Comparison of ENCODE assay signal across 8 cellular contexts in genomic region chr3:112464264-112464663, GRCh38. TPM values are rescaled to one million over a fixed set of nuclear protein-coding genes. Genes with fewer than 3 reads are reported as not detected.
A peak's percentile ranks its signal among the peaks of the same experiment; 100 is the strongest.
DNase-seq lines count a peak whose midpoint lies in the region; ATAC-seq, FAIRE-seq and TF ChIP-seq lines count a peak whose summit lies in the region.

No MANE protein-coding gene starts in this region.

- H3K4me2 ChIP-seq in neuronal stem cell (ENCODE audit: insufficient read depth, low read length, poor library complexity, severe bottlenecking), result no peak overlapping the region

- no peak overlapping the region for H2BK5ac ChIP-seq in neuronal stem cell (ENCODE audit: low read length)

- no peak overlapping the region for H3K14ac ChIP-seq in neuronal stem cell (ENCODE audit: low read length)

- H3K23ac ChIP-seq in neuronal stem cell (ENCODE audit: low read depth, low read length, poor library complexity), result no peak overlapping the region

- H3K79me1 ChIP-seq in neuronal stem cell (ENCODE audit: low read depth, low read length), result no peaks in the 10 kb centered on the region

- no peaks in the 10 kb centered on the region for H3K4me1 ChIP-seq in neuronal stem cell (ENCODE audit: control insufficient read depth in 2 of 2, insufficient read depth in 1 of 2, low read depth in 1 of 2, low read length in 2 of 2)

- no peak overlapping the region for H2AFZ ChIP-seq in neuronal stem cell (ENCODE audit: low read length)

- H3K9ac ChIP-seq in neuronal stem cell (ENCODE audit: low read depth, low read length, poor library complexity), result no peak overlapping the region

- H3K27me3 Mint-ChIP-seq in osteocyte (ENCODE audit: unreplicated experiment), result peaks cover 19% of the 10 kb centered on the region

- H3K36me3 ChIP-seq in neuronal stem cell (replicated peaks in 1 of 2; ENCODE audit: control insufficient read depth in 2 of 2, insufficient read depth in 2 of 2, low read length in 2 of 2), result no peaks in the 10 kb centered on the region

- H2BK15ac ChIP-seq in neuronal stem cell (ENCODE audit: low read length), result no peak overlapping the region

- H2BK120ac ChIP-seq in neuronal stem cell (ENCODE audit: low read depth, low read length), result no peak overlapping the region

- H3K36me3 Mint-ChIP-seq in osteocyte (ENCODE audit: unreplicated experiment), result no peaks in the 10 kb centered on the region

- no peak overlapping the region for H3K4ac ChIP-seq in neuronal stem cell (ENCODE audit: low read length)

- no peak overlapping the region for H4K91ac ChIP-seq in neuronal stem cell (ENCODE audit: low read depth, low read length, poor library complexity)

- FAIRE-seq in GM12891 (lab: Jason Lieb, UNC), result peak; percentile 83

- TF ChIP-seq CTCF in osteocyte (IDR thresholded peaks at IDR 0.05), result no peak

- no peak overlapping the region for H2AK5ac ChIP-seq in neuronal stem cell (ENCODE audit: low read depth, low read length)

- no CpG with 5 or more reads among the region's 2 CpGs for WGBS in neuronal stem cell (ENCODE audit: extremely low coverage in 2 of 2, insufficient read length in 2 of 2, insufficient replicate concordance in 1 of 2), 2 donors

- H3K4me1 Mint-ChIP-seq in osteocyte (ENCODE audit: unreplicated experiment), result no peaks in the 10 kb centered on the region

- H3K9me3 Mint-ChIP-seq in osteocyte (ENCODE audit: unreplicated experiment), result no peaks in the 10 kb centered on the region

- H4K8ac ChIP-seq in neuronal stem cell (ENCODE audit: low read depth, low read length), result no peak overlapping the region

- ATAC-seq in HG02610 (IDR thresholded peaks at IDR 0.05; ENCODE audit: unreplicated experiment), result peak; percentile 24

- no peaks in the 10 kb centered on the region for H3K9me3 ChIP-seq in neuronal stem cell (replicated peaks in 1 of 2; ENCODE audit: control insufficient read depth in 2 of 2, insufficient read depth in 1 of 2, low read depth in 1 of 2, low read length in 2 of 2)

- no peak for TF ChIP-seq POLR2A in GM12891 (IDR thresholded peaks at IDR 0.05; ENCODE audit: low read depth, low read length)

- no peak overlapping the region for H3K27ac Mint-ChIP-seq in osteocyte (ENCODE audit: unreplicated experiment)

- DNase-seq in GM12891 (ENCODE audit: insufficient read length, low spot score), result no peak
- peak; percentile 57 for DNase-seq in OCI-M1 (lab: John Stamatoyannopoulos, UW)
- peak; percentile 6 for DNase-seq in kidney tubule cell (ENCODE audit: low spot score)
- DNase-seq in COR-L47 (lab: John Stamatoyannopoulos, UW), result no peak
- no peak for DNase-seq in neuronal stem cell (ENCODE audit: low spot score)
- no peak for DNase-seq in osteocyte (ENCODE audit: extremely low spot score, unreplicated experiment)
- no peak for DNase-seq in putamen (ENCODE audit: low spot score)

- no peak overlapping the region for H3K4me3 Mint-ChIP-seq in osteocyte (ENCODE audit: unreplicated experiment)

- no peak overlapping the region for H3K4me3 ChIP-seq in neuronal stem cell (ENCODE audit: low read length in 2 of 2)

- H3K27ac ChIP-seq in neuronal stem cell (replicated peaks; ENCODE audit: low read length), result no peak overlapping the region

- no peak overlapping the region for H3K18ac ChIP-seq in neuronal stem cell (ENCODE audit: low read length)

- no peaks in the 10 kb centered on the region for H3K27me3 ChIP-seq in neuronal stem cell (ENCODE audit: control insufficient read depth in 3 of 3, insufficient read depth in 3 of 3, low read depth in 1 of 3, low read length in 3 of 3)

- no peak overlapping the region for H2BK12ac ChIP-seq in neuronal stem cell (ENCODE audit: low read length)

TF ChIP-seq in GM12891, 5 proteins besides CTCF, POLR2A, EP300 and RAD21:
- TF ChIP-seq PAX5 (IDR thresholded peaks at IDR 0.05; ENCODE audit: insufficient read depth, low read length, severe bottlenecking), result no peak
- 0 out of 2 replicates have a peak, but pooled peaks have one; percentile 12 for TF ChIP-seq SPI1 (IDR thresholded peaks at IDR 0.05; ENCODE audit: low read depth, low read length)

RNA-seq across cellular contexts. Expression of gene BTLA, which starts 35.0 kb away (rescaled TPM):
- 41.7 TPM for polyA plus RNA-seq in GM12891 (2012; ENCODE audit: low read depth, missing spikeins)
- 0.01 TPM for polyA plus RNA-seq in neuronal stem cell (2013, experiment 1 of 2)
- polyA plus RNA-seq in neuronal stem cell (2013, experiment 2 of 2), result 0.11 TPM
- total RNA-seq in osteocyte, result not detected in 2 replicates

Comparison
In these comparisons a context has a peak if more than half of its experiments do, and no peak if none do; other contexts are left out.
1. DNase-seq: peak in OCI-M1 (single experiment) and kidney tubule cell (single experiment); none in GM12891 (single experiment), COR-L47 (single experiment), neuronal stem cell (single experiment), osteocyte (single experiment) and putamen (single experiment).